Comparison of ENCODE assay signal across 24 cellular contexts in the genomic region with DNA sequence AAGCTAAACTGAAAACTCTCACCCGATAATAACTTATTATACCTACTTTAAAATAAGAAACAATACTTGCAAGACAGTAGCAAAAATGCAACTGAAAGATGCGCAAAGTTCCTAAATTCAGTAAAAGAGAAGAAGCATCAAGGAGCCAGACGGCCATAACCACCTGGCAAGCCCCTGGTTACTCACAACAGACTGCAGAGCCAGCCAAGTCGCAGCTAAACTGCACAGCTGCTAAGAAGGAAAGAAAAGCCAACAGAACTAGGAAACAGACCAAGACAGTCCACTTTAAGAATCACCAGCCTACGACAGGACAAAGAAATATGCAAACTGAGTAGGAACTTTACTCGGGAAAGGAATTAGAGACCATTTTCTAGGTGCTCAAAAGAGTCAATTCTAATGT.
DNase-seq lines count a peak whose midpoint lies in the region; ATAC-seq and TF ChIP-seq lines count a peak whose summit lies in the region.
"Had no signal": no experiment of that assay in that cellular context is flagged by ENCODE, and none has a peak within 500 bp of the region (broad histone marks: within the 10 kb centered on the region; RNA-seq: fewer than 3 reads in every experiment).

No MANE protein-coding gene starts in this region.

- no peak overlapping the region for H4K91ac ChIP-seq in IMR-90 (ENCODE audit: insufficient read depth, low read depth, low read length)

- H3K4me1 ChIP-seq in IMR-90 (ENCODE audit: control insufficient read depth, insufficient read depth, low read length), result no peaks in the 10 kb centered on the region
- H3K4me1 ChIP-seq in gastroesophageal sphincter, result peaks cover 0 to 6% (median 0%) of the 10 kb centered on the region in 3 donors
- H3K4me1 ChIP-seq in gastrocnemius medialis, result peaks cover 29 to 34% of the 10 kb centered on the region in 2 donors
- H3K4me1 ChIP-seq in PC-9 (replicated peaks; ENCODE audit: insufficient read depth), result no peaks in the 10 kb centered on the region
- H3K4me1 ChIP-seq: prostate gland, testis had no signal

- in situ Hi-C loops in IMR-90 (cut with MboI; ENCODE audit: low sequenced_read_pairs), result no loop called here
- in situ Hi-C loops in gastrocnemius medialis (cut with MboI; ENCODE audit: low sequenced_read_pairs in 4 of 4), result no loop called here

- peaks cover 17% of the 10 kb centered on the region for H3K36me3 ChIP-seq in IMR-90 (ENCODE audit: control insufficient read depth, insufficient read depth, low read length)
- peaks cover 0 to 20% of the 10 kb centered on the region in 2 donors for H3K36me3 ChIP-seq in gastroesophageal sphincter
- peaks cover 0 to 3% of the 10 kb centered on the region in 2 donors for H3K36me3 ChIP-seq in gastrocnemius medialis
- H3K36me3 ChIP-seq in PC-9 (ENCODE audit: low read depth), result no peaks in the 10 kb centered on the region
- H3K36me3 ChIP-seq: prostate gland had no signal

- H3K27me3 Mint-ChIP-seq in WTC11 (ENCODE audit: low read depth), result no peaks in the 10 kb centered on the region
- H3K27me3 Mint-ChIP-seq in activated naive CD4-positive, alpha-beta T cell treated with anti-CD3 and anti-CD28 coated beads, Interleukin-2, amount 10 ng/mL, durations not matched to agents 7 days and 5 days, result no peaks in the 10 kb centered on the region

- peaks cover 5% of the 10 kb centered on the region; the same call in 1 of the 2 replicates for H3K36me3 Mint-ChIP-seq in WTC11
- H3K36me3 Mint-ChIP-seq in activated naive CD4-positive, alpha-beta T cell treated with anti-CD3 and anti-CD28 coated beads, Interleukin-2, amount 10 ng/mL, durations not matched to agents 7 days and 5 days, result no peaks in the 10 kb centered on the region
- H3K36me3 Mint-ChIP-seq: activated naive CD4-positive, alpha-beta T cell treated with anti-CD3 and anti-CD28 coated beads, Interleukin-2, amount 50 U/mL, for 24 hours; T-cell had no signal

- H2BK5ac ChIP-seq in IMR-90 (ENCODE audit: low read depth, low read length, poor library complexity, severe bottlenecking), result no peak overlapping the region

- no peak overlapping the region for H3K4me3 Mint-ChIP-seq in WTC11
- H3K4me3 Mint-ChIP-seq in activated naive CD4-positive, alpha-beta T cell treated with anti-CD3 and anti-CD28 coated beads, Interleukin-2, amount 10 ng/mL, durations not matched to agents 7 days and 5 days, result no peak overlapping the region
- H3K4me3 Mint-ChIP-seq: activated naive CD4-positive, alpha-beta T cell treated with anti-CD3 and anti-CD28 coated beads, Interleukin-2, amount 50 U/mL, for 24 hours; T-cell had no signal

- H3K4me1 Mint-ChIP-seq in WTC11, result peaks cover 9% of the 10 kb centered on the region
- H3K4me1 Mint-ChIP-seq in activated naive CD4-positive, alpha-beta T cell treated with anti-CD3 and anti-CD28 coated beads, Interleukin-2, amount 10 ng/mL, durations not matched to agents 7 days and 5 days, result no peaks in the 10 kb centered on the region
- H3K4me1 Mint-ChIP-seq: activated naive CD4-positive, alpha-beta T cell treated with anti-CD3 and anti-CD28 coated beads, Interleukin-2, amount 50 U/mL, for 24 hours; T-cell had no signal

- TF ChIP-seq POLR2A in IMR-90 (IDR thresholded peaks at IDR 0.05; ENCODE audit: low read depth, low read length), result no peak
- TF ChIP-seq POLR2A in gastroesophageal sphincter (IDR thresholded peaks at IDR 0.05), result no peak
- no peak for TF ChIP-seq POLR2A in gastrocnemius medialis (IDR thresholded peaks at IDR 0.05)

- H3K9ac ChIP-seq in IMR-90 (ENCODE audit: low read depth, low read length), result no peak overlapping the region

- H3K9me1 ChIP-seq in IMR-90 (ENCODE audit: insufficient read depth, low read length), result 0 out of 2 replicates have a peak, but pooled peaks cover 3% of the 10 kb centered on the region

- H2AK9ac ChIP-seq in IMR-90 (replicated peaks; ENCODE audit: low read depth, low read length, poor library complexity), result no peak overlapping the region

- H4K20me1 ChIP-seq in IMR-90 (ENCODE audit: insufficient read depth, low read length), result no peaks in the 10 kb centered on the region
- no peaks in the 10 kb centered on the region for H4K20me1 ChIP-seq in PC-9 (ENCODE audit: insufficient read depth)

- no peaks in the 10 kb centered on the region for H3F3A ChIP-seq in PC-9 (ENCODE audit: insufficient read depth, low read depth)

- H3K27ac ChIP-seq in IMR-90 (ENCODE audit: insufficient read depth, low read length), result no peak overlapping the region
- no peak overlapping the region for H3K27ac ChIP-seq in gastroesophageal sphincter
- H3K27ac ChIP-seq in gastrocnemius medialis, result peak overlapping the region in 3 of 4 donors; percentile 30 to 75 (median 68)
- no peak overlapping the region for H3K27ac ChIP-seq in PC-9
- H3K27ac ChIP-seq: C4-2B, prostate gland, testis had no signal

- TF ChIP-seq RAD21 in IMR-90 (IDR thresholded peaks at IDR 0.05; ENCODE audit: low read length), result no peak

- no peaks in the 10 kb centered on the region for H3K9me3 ChIP-seq in IMR-90 (ENCODE audit: control insufficient read depth, insufficient read depth, low read length)
- no peaks in the 10 kb centered on the region for H3K9me3 ChIP-seq in gastroesophageal sphincter
- no peaks in the 10 kb centered on the region for H3K9me3 ChIP-seq in gastrocnemius medialis
- H3K9me3 ChIP-seq in PC-9 (ENCODE audit: insufficient read depth, low read depth), result no peaks in the 10 kb centered on the region
- H3K9me3 ChIP-seq: prostate gland, testis had no signal

- intact Hi-C loops in IMR-90 (cut with micrococcal nuclease), result no loop called here
- intact Hi-C loops in gastrocnemius medialis (cut with DNase I; ENCODE audit: low total_unique reads), result loop anchor here (2.0 to 5.0 kb wide), 2 partner anchors 109 to 127 kb away; partner anchors contain the start of gene TMTC1
- intact Hi-C loops in PC-9 (cut with micrococcal nuclease; ENCODE audit: unreplicated experiment), result no loop called here

- DNase-seq in IMR-90 (peak; percentile 6), WTC11 (ENCODE audit: low spot score) (no peak), gastrocnemius medialis (peak in 1 of 2 donors; percentile 24), PC-9 (no peak), HuH-7 (ENCODE audit: low spot score) (no peak)
- DNase-seq in activated naive CD4-positive, alpha-beta T cell treated with anti-CD3 and anti-CD28 coated beads, Interleukin-2, amount 10 ng/mL, durations not matched to agents 7 days and 5 days, result no peak
- DNase-seq: activated CD4-positive, alpha-beta T cell treated with anti-CD3 and anti-CD28 coated beads, Interleukin-2, amount 50 U/mL, for 48 hours; activated CD8-positive, alpha-beta memory T cell treated with anti-CD3 and anti-CD28 coated beads, Interleukin-2, amount 50 U/mL, for 4 hours; amygdala; caudate nucleus; dermis blood vessel endothelial cell; kidney glomerular epithelial cell; NCI-H1105; NCI-H1930; NCI-H226; NCI-H748 treated with DMSO at 0.1 percent for 48 hours; stimulated activated CD4-positive, alpha-beta T cell treated with anti-CD3 and anti-CD28 coated beads, Interleukin-15, amount 100 ng/mL, for 24 hours; stimulated activated naive CD4-positive, alpha-beta T cell treated with Interleukin-2 at 50 U/mL for 16 hours; T-cell; testis had no signal

- H3K4me2 ChIP-seq in IMR-90 (ENCODE audit: low read depth, low read length), result no peak overlapping the region
- no peak overlapping the region for H3K4me2 ChIP-seq in PC-9

- no peak overlapping the region for H2AK5ac ChIP-seq in IMR-90 (ENCODE audit: low read depth, low read length)

- TF ChIP-seq CTCF in IMR-90 (conservative IDR thresholded peaks at IDR 0.05; ENCODE audit: low read depth, low read length) (no peak), WTC11 (IDR thresholded peaks at IDR 0.05) (no peak), gastroesophageal sphincter (IDR thresholded peaks at IDR 0.05) (no peak), gastrocnemius medialis (IDR thresholded peaks at IDR 0.05 in 4 of 5, conservative IDR thresholded peaks at IDR 0.05 in 1 of 5) (no peak), PC-9 (conservative IDR thresholded peaks at IDR 0.05) (no peak)

- H4K8ac ChIP-seq in IMR-90 (ENCODE audit: low read depth in 2 of 2, low read length in 2 of 2), result no peak overlapping the region

- H3K4me3 ChIP-seq in IMR-90 (ENCODE audit: insufficient read depth, low read depth, low read length), result no peak overlapping the region
- H3K4me3 ChIP-seq in gastroesophageal sphincter, result no peak overlapping the region
- H3K4me3 ChIP-seq in gastrocnemius medialis, result no peak overlapping the region
- H3K4me3 ChIP-seq in PC-9, result no peak overlapping the region
- H3K4me3 ChIP-seq: prostate gland, testis had no signal

- H3K79me2 ChIP-seq in PC-9 (ENCODE audit: low read depth), result no peaks in the 10 kb centered on the region

- POLR2A ChIA-PET in IMR-90 (lab: Charles Lee; ENCODE audit: unreplicated experiment), result no interaction called here
- POLR2A ChIA-PET in WTC11 (lab: Charles Lee), result interaction anchor here (0.6 to 0.7 kb wide), 2 partner anchors 10 to 58 kb away, joined by 3 to 5 read pairs; no protein-coding TSS in a partner anchor
- POLR2A ChIA-PET in PC-9 (lab: Charles Lee; ENCODE audit: unreplicated experiment), result no interaction called here

- ATAC-seq in IMR-90 (ENCODE audit: low read depth) (no peak; the same call in 1 of the 2 replicates), WTC11 (no peak), gastroesophageal sphincter (peak; percentile 25), gastrocnemius medialis (peak; percentile 43 to 53)
- ATAC-seq: T-cell had no signal

- no CpG with 5 or more reads among the region's 6 CpGs for WGBS in IMR-90 (ENCODE audit: extremely low coverage in 2 of 2, insufficient read length in 1 of 2), 2 experiments
- 24 to 51% methylated on average over 3 to 6 of the region's 6 CpGs for WGBS in gastroesophageal sphincter (ENCODE audit: low coverage in 1 of 2), 2 donors

- no peaks in the 10 kb centered on the region; a peak in 1 of 4 replicates for H3K79me1 ChIP-seq in IMR-90 (ENCODE audit: low read depth in 1 of 2, low read length in 2 of 2)

- no peak overlapping the region for H3K4ac ChIP-seq in IMR-90 (ENCODE audit: low read depth, low read length)

- CTCF ChIA-PET in IMR-90 (lab: Yijun Ruan, JAX) (interaction anchor here (0.7 to 1.0 kb wide), 2 partner anchors 68 to 1039 kb away, joined by 3 to 4 read pairs; no protein-coding TSS in a partner anchor), WTC11 (lab: Charles Lee) (no interaction called here), PC-9 (lab: Charles Lee) (no interaction called here)
- CTCF ChIA-PET in activated naive CD4-positive, alpha-beta T cell treated with anti-CD3 and anti-CD28 coated beads, Interleukin-2, amount 10 ng/mL, durations not matched to agents 7 days and 5 days (lab: Charles Lee), result no interaction called here

- TF ChIP-seq EP300 in gastroesophageal sphincter (IDR thresholded peaks at IDR 0.05), result no peak

- dilution Hi-C loops in IMR-90 (cut with HindIII; ENCODE audit: low sequenced_read_pairs, unreplicated experiment), result no loop called here

- H3K27me3 ChIP-seq in IMR-90 (ENCODE audit: control insufficient read depth, insufficient read depth, low read length), result no peaks in the 10 kb centered on the region
- H3K27me3 ChIP-seq in gastroesophageal sphincter, result no peaks in the 10 kb centered on the region
- no peaks in the 10 kb centered on the region for H3K27me3 ChIP-seq in gastrocnemius medialis
- no peaks in the 10 kb centered on the region for H3K27me3 ChIP-seq in PC-9 (ENCODE audit: insufficient read depth, low read depth)
- H3K27me3 ChIP-seq: testis had no signal

- no peak overlapping the region for H2BK15ac ChIP-seq in IMR-90 (ENCODE audit: low read depth, low read length)

- no peak overlapping the region for H2BK120ac ChIP-seq in IMR-90 (ENCODE audit: low read depth, low read length)

- no peak overlapping the region for H4K5ac ChIP-seq in IMR-90 (ENCODE audit: low read depth, low read length)

- no peak overlapping the region for H3K14ac ChIP-seq in IMR-90 (replicated peaks; ENCODE audit: low read depth, low read length)

- no peak overlapping the region for H2AFZ ChIP-seq in IMR-90 (replicated peaks; ENCODE audit: low read length, poor library complexity)
- no peak overlapping the region for H2AFZ ChIP-seq in PC-9

- no peak overlapping the region for H3K18ac ChIP-seq in IMR-90 (ENCODE audit: low read depth, low read length)

- BruUV-seq in IMR-90 (replicated peaks; lab: Mats Ljungman, UMichigan) (no TSS peak), PC-9 (replicated peaks; lab: Mats Ljungman, UMichigan) (no TSS peak)

- H2BK20ac ChIP-seq in IMR-90 (ENCODE audit: low read depth, low read length), result no peak overlapping the region

- H3K23ac ChIP-seq in IMR-90 (ENCODE audit: low read depth, low read length), result no peak overlapping the region

- 0 out of 2 replicates have a peak overlapping the region, but pooled peaks have one; percentile 16 for H3K27ac Mint-ChIP-seq in WTC11
- H3K27ac Mint-ChIP-seq in activated naive CD4-positive, alpha-beta T cell treated with anti-CD3 and anti-CD28 coated beads, Interleukin-2, amount 10 ng/mL, durations not matched to agents 7 days and 5 days, result no peak overlapping the region
- H3K27ac Mint-ChIP-seq: activated naive CD4-positive, alpha-beta T cell treated with anti-CD3 and anti-CD28 coated beads, Interleukin-2, amount 50 U/mL, for 24 hours; T-cell had no signal

- H3K9me2 ChIP-seq in PC-9 (ENCODE audit: insufficient read depth), result no peaks in the 10 kb centered on the region

- no peaks in the 10 kb centered on the region for H3K9me3 Mint-ChIP-seq in WTC11
- H3K9me3 Mint-ChIP-seq in activated naive CD4-positive, alpha-beta T cell treated with anti-CD3 and anti-CD28 coated beads, Interleukin-2, amount 10 ng/mL, durations not matched to agents 7 days and 5 days, result no peaks in the 10 kb centered on the region
- H3K9me3 Mint-ChIP-seq: activated naive CD4-positive, alpha-beta T cell treated with anti-CD3 and anti-CD28 coated beads, Interleukin-2, amount 50 U/mL, for 24 hours had no signal

- no peak overlapping the region for H3K56ac ChIP-seq in IMR-90 (ENCODE audit: extremely low read depth, insufficient read depth, low read length)

Comparison
In these comparisons a context has a peak if more than half of its experiments do, and no peak if none do; other contexts are left out.
1. ATAC-seq: peak in gastroesophageal sphincter (single experiment) and gastrocnemius medialis (2 of 2); none in IMR-90 (single experiment) and WTC11 (single experiment).
2. H3K27ac ChIP-seq: peak in gastrocnemius medialis (3 of 4); none in IMR-90 (single experiment), gastroesophageal sphincter (0 of 4) and PC-9 (single experiment).